ENCODE assay signal across 31 cellular contexts in the genomic region with DNA sequence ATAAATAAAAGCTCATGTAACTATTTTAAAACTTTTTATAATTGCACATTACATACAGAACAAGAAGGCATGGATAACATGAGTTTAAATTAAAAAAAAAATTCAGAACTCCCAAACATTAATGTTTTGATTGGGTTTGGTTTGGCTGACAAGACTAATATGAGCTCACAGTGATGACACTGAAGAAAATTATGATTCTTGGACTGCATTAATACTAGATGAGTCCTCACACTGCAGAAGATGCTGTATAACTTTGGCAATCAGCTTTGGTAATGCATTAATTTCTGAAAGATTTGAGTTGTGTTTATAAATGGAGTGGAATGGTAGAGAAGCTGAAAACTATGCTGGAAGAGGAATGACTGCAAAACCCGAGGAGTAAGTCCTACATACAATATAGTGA.
"Had no signal": no experiment of that assay in that cellular context is flagged by ENCODE, and none has a peak within 500 bp of the region (broad histone marks: within the 10 kb centered on the region; RNA-seq: fewer than 3 reads in every experiment).

No MANE protein-coding gene starts in this region.

- H3K9me3 ChIP-seq: adrenal gland, body of pancreas, esophagus squamous epithelium had no signal

- ATAC-seq: activated CD4-positive, CD25-positive, alpha-beta regulatory T cell treated with anti-CD3 and anti-CD28 coated beads, Interleukin-2, amount 50 U/mL, for 24 hours; activated CD8-positive, alpha-beta T cell treated with anti-CD3 and anti-CD28 coated beads for 36 hours; activated naive CD8-positive, alpha-beta T cell treated with anti-CD3 and anti-CD28 coated beads, Interleukin-2, amount 50 U/mL, for 24 hours; activated T-cell treated with anti-CD3 and anti-CD28 coated beads, Interleukin-2, amount 50 U/mL, for 4 hours; activated T-helper 17 cell treated with anti-CD3 and anti-CD28 coated beads, Interleukin-2, amount 50 U/mL, for 72 hours; body of pancreas; T-helper 17 cell had no signal

- FAIRE-seq: colon, endothelial cell of umbilical vein, frontal cortex had no signal

- H3K27ac ChIP-seq: adrenal gland, body of pancreas, epithelial cell of prostate, esophagus squamous epithelium, WERI-Rb-1 had no signal

- H3K36me3 ChIP-seq: adrenal gland, esophagus squamous epithelium, WERI-Rb-1 had no signal

- H3K4me1 ChIP-seq: body of pancreas, esophagus squamous epithelium had no signal

- DNase-seq: activated B cell treated with CpG ODN at 0.5 μM for 24 hours; activated CD4-positive, alpha-beta T cell treated with anti-CD3 and anti-CD28 coated beads for 48 hours; activated CD4-positive, alpha-beta T cell treated with anti-CD3 and anti-CD28 coated beads, Interleukin-2, amount 50 U/mL, for 1 hour; activated CD4-positive, alpha-beta T cell treated with anti-CD3 and anti-CD28 coated beads, Interleukin-2, amount 50 U/mL, for 48 hours; activated CD8-positive, alpha-beta memory T cell treated with anti-CD3 and anti-CD28 coated beads for 24 hours; activated CD8-positive, alpha-beta T cell treated with anti-CD3 and anti-CD28 coated beads for 36 hours; activated effector memory CD4-positive, alpha-beta T cell treated with Interleukin-2 at 50 U/mL for 16 hours; activated naive CD4-positive, alpha-beta T cell treated with anti-CD3 and anti-CD28 coated beads for 36 hours; activated naive CD8-positive, alpha-beta T cell treated with anti-CD3 and anti-CD28 coated beads for 36 hours; activated naive CD8-positive, alpha-beta T cell treated with anti-CD3 and anti-CD28 coated beads, Interleukin-2, amount 50 U/mL, for 24 hours; activated T-cell treated with anti-CD3 and anti-CD28 coated beads, Interleukin-2, amount 50 U/mL, for 4 hours; adrenal gland; amygdala; aorta; body of pancreas; caudate nucleus; cortex of kidney; effector CD8-positive, alpha-beta T cell; esophagus squamous epithelium; foreskin fibroblast; head of caudate nucleus; T-helper 1 cell; T-helper 17 cell; T1000; WERI-Rb-1 had no signal

- H3K4me3 ChIP-seq: adrenal gland, body of pancreas, esophagus squamous epithelium had no signal

- H3K27me3 ChIP-seq: adrenal gland, body of pancreas, esophagus squamous epithelium had no signal
